ENCODE assay signal across 21 cellular contexts in genomic region chr14:93688794-93689193, GRCh38.
"Had no signal": no experiment of that assay in that cellular context is flagged by ENCODE, and none has a peak within 500 bp of the region (broad histone marks: within the 10 kb centered on the region; RNA-seq: fewer than 3 reads in every experiment).

No MANE protein-coding gene starts in this region.

- H3K27ac ChIP-seq: body of pancreas, cardiac muscle cell, heart left ventricle, right lobe of liver, skin epidermis, tibial artery, VCaP had no signal

- H3K27ac Mint-ChIP-seq: activated CD4-positive, alpha-beta T cell treated with anti-CD3 and anti-CD28 coated beads, Interleukin-2, amount 10 ng/mL, durations not matched to agents 7 days and 5 days; activated CD8-positive, alpha-beta T cell treated with anti-CD3 and anti-CD28 coated beads for 36 hours; activated T-helper 1 cell treated with anti-CD3 and anti-CD28 coated beads, Interleukin-12 subunit alpha, Interleukin-12 subunit beta, Interleukin-2, Interleukin-4 antibody, amounts not matched to agents 30 ng/mL and 10 ng/mL and 1 ng/mL, durations not matched to agents 14 hours and 24 hours and 36 hours; stimulated activated effector memory CD8-positive, alpha-beta T cell treated with anti-CD3 and anti-CD28 coated beads, Interleukin-12 subunit alpha, Interleukin-12 subunit beta, amount 100 ng/mL, for 72 hours; stimulated activated naive CD8-positive, alpha-beta T cell treated with anti-CD3 and anti-CD28 coated beads, Interleukin-15, amount 100 ng/mL, for 72 hours; T-helper 2 cell treated with Interferon-gamma antibody and Interleukin-4, amounts not matched to agents 5 μg/mL and 100 μg/mL, for 36 hours had no signal

- H3K9me3 Mint-ChIP-seq: activated CD4-positive, alpha-beta T cell treated with anti-CD3 and anti-CD28 coated beads, Interleukin-2, amount 10 ng/mL, durations not matched to agents 7 days and 5 days; activated CD8-positive, alpha-beta T cell treated with anti-CD3 and anti-CD28 coated beads for 36 hours; activated naive CD4-positive, alpha-beta T cell treated with anti-CD3 and anti-CD28 coated beads, Interleukin-2, amount 50 U/mL, for 24 hours; activated T-helper 1 cell treated with anti-CD3 and anti-CD28 coated beads, Interleukin-12 subunit alpha, Interleukin-12 subunit beta, Interleukin-2, Interleukin-4 antibody, amounts not matched to agents 30 ng/mL and 10 ng/mL and 1 ng/mL, durations not matched to agents 14 hours and 24 hours and 36 hours; nephron; stimulated activated effector memory CD8-positive, alpha-beta T cell treated with anti-CD3 and anti-CD28 coated beads, Interleukin-12 subunit alpha, Interleukin-12 subunit beta, amount 100 ng/mL, for 72 hours; stimulated activated naive CD8-positive, alpha-beta T cell treated with anti-CD3 and anti-CD28 coated beads, Interleukin-15, amount 100 ng/mL, for 72 hours; T-helper 2 cell treated with Interferon-gamma antibody and Interleukin-4, amounts not matched to agents 5 μg/mL and 100 μg/mL, for 36 hours had no signal

- ATAC-seq: activated CD8-positive, alpha-beta T cell treated with anti-CD3 and anti-CD28 coated beads for 36 hours; body of pancreas; heart left ventricle; right lobe of liver; stimulated activated effector memory CD8-positive, alpha-beta T cell treated with anti-CD3 and anti-CD28 coated beads, Interleukin-12 subunit alpha, Interleukin-12 subunit beta, amount 100 ng/mL, for 72 hours; stimulated activated naive CD8-positive, alpha-beta T cell treated with anti-CD3 and anti-CD28 coated beads, Interleukin-15, amount 100 ng/mL, for 72 hours had no signal

- H3K4me1 ChIP-seq: body of pancreas, right lobe of liver, tibial artery had no signal

- H3K4me1 Mint-ChIP-seq: activated CD4-positive, alpha-beta T cell treated with anti-CD3 and anti-CD28 coated beads, Interleukin-2, amount 10 ng/mL, durations not matched to agents 7 days and 5 days; activated naive CD4-positive, alpha-beta T cell treated with anti-CD3 and anti-CD28 coated beads, Interleukin-2, amount 50 U/mL, for 24 hours; stimulated activated effector memory CD8-positive, alpha-beta T cell treated with anti-CD3 and anti-CD28 coated beads, Interleukin-12 subunit alpha, Interleukin-12 subunit beta, amount 100 ng/mL, for 72 hours; stimulated activated naive CD8-positive, alpha-beta T cell treated with anti-CD3 and anti-CD28 coated beads, Interleukin-15, amount 100 ng/mL, for 72 hours had no signal

- H3K27me3 ChIP-seq: body of pancreas, cardiac muscle cell, right lobe of liver had no signal

- H3K4me3 Mint-ChIP-seq: activated CD4-positive, alpha-beta T cell treated with anti-CD3 and anti-CD28 coated beads, Interleukin-2, amount 10 ng/mL, durations not matched to agents 7 days and 5 days; activated CD8-positive, alpha-beta T cell treated with anti-CD3 and anti-CD28 coated beads for 36 hours; activated naive CD4-positive, alpha-beta T cell treated with anti-CD3 and anti-CD28 coated beads, Interleukin-2, amount 50 U/mL, for 24 hours; activated T-helper 1 cell treated with anti-CD3 and anti-CD28 coated beads, Interleukin-12 subunit alpha, Interleukin-12 subunit beta, Interleukin-2, Interleukin-4 antibody, amounts not matched to agents 30 ng/mL and 10 ng/mL and 1 ng/mL, durations not matched to agents 14 hours and 24 hours and 36 hours; nephron; stimulated activated effector memory CD8-positive, alpha-beta T cell treated with anti-CD3 and anti-CD28 coated beads, Interleukin-12 subunit alpha, Interleukin-12 subunit beta, amount 100 ng/mL, for 72 hours; stimulated activated naive CD8-positive, alpha-beta T cell treated with anti-CD3 and anti-CD28 coated beads, Interleukin-15, amount 100 ng/mL, for 72 hours; T-helper 2 cell treated with Interferon-gamma antibody and Interleukin-4, amounts not matched to agents 5 μg/mL and 100 μg/mL, for 36 hours had no signal

- DNase-seq: activated CD4-positive, alpha-beta T cell treated with anti-CD3 and anti-CD28 coated beads, Interleukin-2, amount 10 ng/mL, durations not matched to agents 7 days and 5 days; activated CD4-positive, CD25-positive, alpha-beta regulatory T cell treated with anti-CD3 and anti-CD28 coated beads, Interleukin-2, amount 50 U/mL, for 72 hours; activated CD8-positive, alpha-beta T cell treated with anti-CD3 and anti-CD28 coated beads for 36 hours; activated gamma-delta T cell treated with Interleukin-2 at 50 U/mL for 16 hours; anterior cingulate cortex; body of pancreas; cortex of kidney; heart left ventricle; nucleus accumbens; right lobe of liver; stimulated activated CD4-positive, alpha-beta T cell treated with anti-CD3 and anti-CD28 coated beads, Interleukin-1b, Interleukin-23, amount 100 ng/mL, for 48 hours; stimulated activated naive CD8-positive, alpha-beta T cell treated with anti-CD3 and anti-CD28 coated beads, Interleukin-15, amount 100 ng/mL, for 72 hours; tibial artery had no signal

- H3K36me3 Mint-ChIP-seq: activated naive CD4-positive, alpha-beta T cell treated with anti-CD3 and anti-CD28 coated beads, Interleukin-2, amount 50 U/mL, for 24 hours; stimulated activated effector memory CD8-positive, alpha-beta T cell treated with anti-CD3 and anti-CD28 coated beads, Interleukin-12 subunit alpha, Interleukin-12 subunit beta, amount 100 ng/mL, for 72 hours had no signal

- H3K4me3 ChIP-seq: body of pancreas, cardiac muscle cell, heart left ventricle, right lobe of liver, skin epidermis, tibial artery had no signal

- H3K9me3 ChIP-seq: body of pancreas, heart left ventricle, right lobe of liver, tibial artery had no signal

- H3K36me3 ChIP-seq: cardiac muscle cell, heart left ventricle, right lobe of liver, tibial artery had no signal
